In the genomic region with DNA sequence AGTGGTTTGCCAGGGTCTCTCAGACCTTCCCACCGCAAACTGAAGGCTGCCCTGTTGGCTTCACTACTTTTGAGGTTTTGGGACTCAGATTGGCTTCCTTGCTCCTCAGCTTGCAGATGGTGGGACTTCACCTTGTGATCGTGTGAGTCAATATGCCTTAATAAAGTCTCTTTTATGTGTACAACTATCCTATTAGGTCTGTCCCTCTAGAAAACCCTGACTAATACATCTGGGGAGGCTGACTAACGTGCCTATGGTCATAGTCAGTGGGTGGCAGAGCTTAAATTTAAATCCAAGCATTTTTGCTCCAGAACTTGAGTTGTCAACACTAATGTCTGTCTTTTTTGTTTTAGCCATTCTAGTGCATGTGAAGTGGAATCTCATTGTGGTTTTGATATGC, we compare ENCODE assay signal across 23 cellular contexts.
"Had no signal": no experiment of that assay in that cellular context is flagged by ENCODE, and none has a peak within 500 bp of the region (broad histone marks: within the 10 kb centered on the region; RNA-seq: fewer than 3 reads in every experiment).

No MANE protein-coding gene starts in this region.

- H3K9me3 Mint-ChIP-seq: nephron; neural progenitor cell; stimulated activated effector memory CD8-positive, alpha-beta T cell treated with anti-CD3 and anti-CD28 coated beads, Interleukin-12 subunit alpha, Interleukin-12 subunit beta, amount 100 ng/mL, for 72 hours had no signal

- H3K4me1 Mint-ChIP-seq: nephron; neural progenitor cell; stimulated activated naive B cell treated with anti-CD40 and anti-IgM and Interleukin-4, amounts not matched to agents 10 μg/mL and 1 μg/mL and 100 μg/mL, for 72 hours had no signal

- H3K27ac Mint-ChIP-seq: nephron; neural progenitor cell; progenitor cell of endocrine pancreas; stimulated activated effector memory CD8-positive, alpha-beta T cell treated with anti-CD3 and anti-CD28 coated beads, Interleukin-12 subunit alpha, Interleukin-12 subunit beta, amount 100 ng/mL, for 72 hours; stimulated activated naive B cell treated with anti-CD40 and anti-IgM and Interleukin-4, amounts not matched to agents 10 μg/mL and 1 μg/mL and 100 μg/mL, for 72 hours; stimulated activated naive CD8-positive, alpha-beta T cell treated with anti-CD3 and anti-CD28 coated beads, Interleukin-15, Interleukin-2, amounts not matched to agents 100 ng/mL and 50 ng/mL, for 24 hours had no signal

- H3K36me3 Mint-ChIP-seq: neural progenitor cell; stimulated activated effector memory CD8-positive, alpha-beta T cell treated with anti-CD3 and anti-CD28 coated beads, Interleukin-12 subunit alpha, Interleukin-12 subunit beta, amount 100 ng/mL, for 72 hours; stimulated activated naive B cell treated with anti-CD40 and anti-IgM and Interleukin-4, amounts not matched to agents 10 μg/mL and 1 μg/mL and 100 μg/mL, for 72 hours had no signal

- ATAC-seq: psoas muscle; right cardiac atrium; right lobe of liver; stimulated activated effector memory CD8-positive, alpha-beta T cell treated with anti-CD3 and anti-CD28 coated beads, Interleukin-12 subunit alpha, Interleukin-12 subunit beta, amount 100 ng/mL, for 72 hours; stimulated activated naive B cell treated with anti-CD40 and anti-IgM and Interleukin-4, amounts not matched to agents 10 μg/mL and 1 μg/mL and 100 μg/mL, for 72 hours had no signal

- H3K4me3 Mint-ChIP-seq: nephron; neural progenitor cell; stimulated activated effector memory CD8-positive, alpha-beta T cell treated with anti-CD3 and anti-CD28 coated beads, Interleukin-12 subunit alpha, Interleukin-12 subunit beta, amount 100 ng/mL, for 72 hours; stimulated activated naive B cell treated with anti-CD40 and anti-IgM and Interleukin-4, amounts not matched to agents 10 μg/mL and 1 μg/mL and 100 μg/mL, for 72 hours; stimulated activated naive CD8-positive, alpha-beta T cell treated with anti-CD3 and anti-CD28 coated beads, Interleukin-15, Interleukin-2, amounts not matched to agents 100 ng/mL and 50 ng/mL, for 24 hours had no signal

- H3K27me3 Mint-ChIP-seq: progenitor cell of endocrine pancreas; stimulated activated naive B cell treated with anti-CD40 and anti-IgM and Interleukin-4, amounts not matched to agents 10 μg/mL and 1 μg/mL and 100 μg/mL, for 72 hours had no signal

- DNase-seq: occipital lobe; ovary; posterior cingulate gyrus; psoas muscle; right cardiac atrium; right lobe of liver; sigmoid colon; small intestine; stimulated activated CD4-positive, alpha-beta T cell treated with anti-CD3 and anti-CD28 coated beads, Interleukin-15, amount 100 ng/mL, for 24 hours; stimulated activated CD4-positive, alpha-beta T cell treated with anti-CD3 and anti-CD28 coated beads, Interleukin-2, amount 100 ng/mL, for 24 hours; stimulated activated CD4-positive, alpha-beta T cell treated with anti-CD3 and anti-CD28 coated beads, Interleukin-2, amount 100 ng/mL, for 48 hours; stimulated activated CD4-positive, alpha-beta T cell treated with anti-CD3 and anti-CD28 coated beads, Interleukin-4, amount 100 ng/mL, for 24 hours; stimulated activated naive B cell treated with anti-CD40 and anti-IgM and Interleukin-4, amounts not matched to agents 10 μg/mL and 1 μg/mL and 100 μg/mL, for 72 hours; stimulated activated naive CD4-positive, alpha-beta T cell treated with Interleukin-2 at 50 U/mL for 16 hours; stomach; thyroid gland; trophoblast cell; upper lobe of left lung had no signal
